Comparison of ENCODE assay signal across 18 cellular contexts in the genomic region with DNA sequence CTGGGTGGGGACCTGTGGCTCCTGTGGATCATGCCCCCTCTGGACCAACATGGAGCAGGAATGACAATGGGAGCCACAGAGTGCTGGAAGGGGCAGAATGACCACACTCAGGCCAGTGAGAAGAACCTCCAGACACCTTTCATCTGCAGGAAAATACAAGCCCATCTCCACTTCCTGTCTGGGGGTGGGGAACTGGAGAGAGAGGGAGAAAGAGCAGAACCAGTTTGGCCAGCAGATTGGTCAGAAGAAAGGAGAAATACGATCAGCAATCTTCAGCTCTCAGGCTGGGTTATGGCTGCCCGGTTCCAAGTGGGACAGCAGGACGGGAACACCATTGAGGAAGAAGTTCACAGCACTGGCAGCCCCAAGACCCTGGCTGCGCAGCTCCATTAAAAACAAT. TPM values are rescaled to one million over a fixed set of nuclear protein-coding genes. Genes with fewer than 3 reads are reported as not detected.
DNase-seq lines count a peak whose midpoint lies in the region; ATAC-seq and TF ChIP-seq lines count a peak whose summit lies in the region.
"Had no signal": no experiment of that assay in that cellular context is flagged by ENCODE, and none has a peak within 500 bp of the region (broad histone marks: within the 10 kb centered on the region; RNA-seq: fewer than 3 reads in every experiment).

No MANE protein-coding gene starts in this region.

- no peak overlapping the region for H4K8ac ChIP-seq in IMR-90 (ENCODE audit: low read depth in 2 of 2, low read length in 2 of 2)

- no peak overlapping the region for H2BK120ac ChIP-seq in IMR-90 (ENCODE audit: low read depth, low read length)

- H3K9me3 ChIP-seq in Caco-2 (no peaks in the 10 kb centered on the region), IMR-90 (ENCODE audit: control insufficient read depth, insufficient read depth, low read length) (peaks cover under 1% of the 10 kb centered on the region; the same call in 1 of the 2 replicates), left ventricle myocardium inferior (replicated peaks) (no peaks in the 10 kb centered on the region)

- H2AK9ac ChIP-seq in IMR-90 (replicated peaks; ENCODE audit: low read depth, low read length, poor library complexity), result no peak overlapping the region

- POLR2A ChIA-PET in Caco-2 (lab: Charles Lee), result no interaction called here
- POLR2A ChIA-PET in IMR-90 (lab: Charles Lee; ENCODE audit: unreplicated experiment), result no interaction called here

- H3K27me3 ChIP-seq in Caco-2 (replicated peaks; ENCODE audit: control insufficient read depth, insufficient read depth, low read length) (no peaks in the 10 kb centered on the region), IMR-90 (ENCODE audit: control insufficient read depth, insufficient read depth, low read length) (no peaks in the 10 kb centered on the region), left ventricle myocardium inferior (ENCODE audit: low read depth) (peaks cover 11% of the 10 kb centered on the region)

- H3K14ac ChIP-seq in IMR-90 (replicated peaks; ENCODE audit: low read depth, low read length), result no peak overlapping the region

- in situ Hi-C loops in IMR-90 (cut with MboI; ENCODE audit: low sequenced_read_pairs), result no loop called here

- no peak overlapping the region for H3K56ac ChIP-seq in IMR-90 (ENCODE audit: extremely low read depth, insufficient read depth, low read length)

- no peak for TF ChIP-seq POLR2A in IMR-90 (IDR thresholded peaks at IDR 0.05; ENCODE audit: low read depth, low read length)

- H3K27ac ChIP-seq in IMR-90 (ENCODE audit: insufficient read depth, low read length), result no peak overlapping the region
- H3K27ac ChIP-seq in VCaP, result peak overlapping the region; percentile 54
- no peak overlapping the region for H3K27ac ChIP-seq in left ventricle myocardium inferior (replicated peaks)
- H3K27ac ChIP-seq: GM23248 had no signal

- BruUV-seq in Caco-2 (replicated peaks; lab: Mats Ljungman, UMichigan), result no TSS peak
- no TSS peak for BruUV-seq in IMR-90 (replicated peaks; lab: Mats Ljungman, UMichigan)

- no peak overlapping the region for H4K5ac ChIP-seq in IMR-90 (ENCODE audit: low read depth, low read length)

- dilution Hi-C loops in IMR-90 (cut with HindIII; ENCODE audit: low sequenced_read_pairs, unreplicated experiment), result no loop called here

- no peak for TF ChIP-seq CTCF in Caco-2 (IDR thresholded peaks at IDR 0.05; ENCODE audit: insufficient read depth in 1 of 2, low read depth in 1 of 2, low read length in 1 of 2, severe bottlenecking in 1 of 2, unreplicated experiment in 1 of 2)
- TF ChIP-seq CTCF in IMR-90 (conservative IDR thresholded peaks at IDR 0.05; ENCODE audit: low read depth, low read length), result no peak
- no peak for TF ChIP-seq CTCF in VCaP (conservative IDR thresholded peaks at IDR 0.05)
- TF ChIP-seq CTCF in progenitor cell of endocrine pancreas (IDR thresholded peaks at IDR 0.05; ENCODE audit: unreplicated experiment), result no peak
- no peak for TF ChIP-seq CTCF in left ventricle myocardium inferior (IDR thresholded peaks at IDR 0.05; ENCODE audit: borderline replicate concordance)

- no peak overlapping the region for H3K4ac ChIP-seq in IMR-90 (ENCODE audit: low read depth, low read length)

- H3K18ac ChIP-seq in IMR-90 (ENCODE audit: low read depth, low read length), result no peak overlapping the region

- no peak overlapping the region for H3K4me2 ChIP-seq in IMR-90 (ENCODE audit: low read depth, low read length)

- no peak for ATAC-seq in IMR-90 (ENCODE audit: low read depth)
- no peak for ATAC-seq in GM21367 (IDR thresholded peaks at IDR 0.05; ENCODE audit: unreplicated experiment)
- no peak for ATAC-seq in GM19351 (IDR thresholded peaks at IDR 0.05; ENCODE audit: unreplicated experiment)

- H4K20me1 ChIP-seq in IMR-90 (ENCODE audit: insufficient read depth, low read length), result no peaks in the 10 kb centered on the region

- H3K9me1 ChIP-seq in IMR-90 (ENCODE audit: insufficient read depth, low read length), result no peaks in the 10 kb centered on the region

- H3K79me1 ChIP-seq in IMR-90 (ENCODE audit: low read depth in 1 of 2, low read length in 2 of 2), result no peaks in the 10 kb centered on the region

- peaks cover 85% of the 10 kb centered on the region for H3K36me3 Mint-ChIP-seq in Caco-2 (ENCODE audit: insufficient read depth, unreplicated experiment)
- peaks cover 9% of the 10 kb centered on the region for H3K36me3 Mint-ChIP-seq in progenitor cell of endocrine pancreas (ENCODE audit: insufficient read depth)

- H3K27ac Mint-ChIP-seq in Caco-2 (ENCODE audit: unreplicated experiment) (peak overlapping the region; percentile 17), progenitor cell of endocrine pancreas (peak overlapping the region; percentile 16)
- H3K27ac Mint-ChIP-seq: CD4-positive, alpha-beta T cell had no signal

- no peak overlapping the region for H2BK20ac ChIP-seq in IMR-90 (ENCODE audit: low read depth, low read length)

- H3K4me1 Mint-ChIP-seq in Caco-2 (ENCODE audit: low read depth, unreplicated experiment) (peaks cover 30% of the 10 kb centered on the region), progenitor cell of endocrine pancreas (ENCODE audit: low read depth) (peaks cover 25% of the 10 kb centered on the region)

- intact Hi-C loops in Caco-2 (cut with micrococcal nuclease; ENCODE audit: unreplicated experiment) (no loop called here), IMR-90 (cut with micrococcal nuclease) (no loop called here), left ventricle myocardium inferior (cut with micrococcal nuclease) (no loop called here)

- no CpG with 5 or more reads among the region's 4 CpGs for WGBS in IMR-90 (ENCODE audit: extremely low coverage in 2 of 2, insufficient read length in 1 of 2), 2 experiments

- no peak overlapping the region for H3K9ac ChIP-seq in IMR-90 (ENCODE audit: low read depth, low read length)
- H3K9ac ChIP-seq: GM23248 had no signal

- H3K4me3 ChIP-seq in Caco-2 (ENCODE audit: low read depth, low read length) (no peak overlapping the region), IMR-90 (ENCODE audit: insufficient read depth, low read depth, low read length) (no peak overlapping the region), left ventricle myocardium inferior (no peak overlapping the region)
- H3K4me3 ChIP-seq: GM23248 had no signal

- H2BK15ac ChIP-seq in IMR-90 (ENCODE audit: low read depth, low read length), result no peak overlapping the region

- peaks cover 10% of the 10 kb centered on the region for H3K4me1 ChIP-seq in Caco-2
- H3K4me1 ChIP-seq in IMR-90 (ENCODE audit: control insufficient read depth, insufficient read depth, low read length), result no peaks in the 10 kb centered on the region
- peaks cover 5% of the 10 kb centered on the region for H3K4me1 ChIP-seq in left ventricle myocardium inferior

- peaks cover 2% of the 10 kb centered on the region; the same call in 1 of the 2 replicates for H3K36me3 ChIP-seq in Caco-2 (ENCODE audit: control insufficient read depth, insufficient read depth, low read length)
- H3K36me3 ChIP-seq in IMR-90 (ENCODE audit: control insufficient read depth, insufficient read depth, low read length), result no peaks in the 10 kb centered on the region
- no peaks in the 10 kb centered on the region for H3K36me3 ChIP-seq in left ventricle myocardium inferior

- no peak for DNase-seq in Caco-2
- no peak for DNase-seq in IMR-90
- DNase-seq in progenitor cell of endocrine pancreas (ENCODE audit: low spot score, unreplicated experiment), result no peak
- DNase-seq in cerebellar nuclear complex (lab: John Stamatoyannopoulos, UW), result no peak
- DNase-seq in left ventricle myocardium inferior, result no peak
- DNase-seq: CD4-positive, alpha-beta T cell; DMS79; GM23248; Kasumi-1; MM.1S; NCI-H1105 treated with DMSO at 0.1 percent for 48 hours; NCI-H1694 treated with DMSO at 0.1 percent for 48 hours; NCI-H226; NCI-H524 treated with DMSO at 0.1 percent for 48 hours; OCI-M1 had no signal

- H3K4me3 Mint-ChIP-seq in Caco-2 (ENCODE audit: unreplicated experiment) (no peak overlapping the region), progenitor cell of endocrine pancreas (ENCODE audit: low read depth) (no peak overlapping the region)
- H3K4me3 Mint-ChIP-seq: CD4-positive, alpha-beta T cell had no signal

- no peak for TF ChIP-seq RAD21 in IMR-90 (IDR thresholded peaks at IDR 0.05; ENCODE audit: low read length)

- H3K27me3 Mint-ChIP-seq in Caco-2 (ENCODE audit: insufficient read depth, unreplicated experiment), result no peaks in the 10 kb centered on the region
- H3K27me3 Mint-ChIP-seq in progenitor cell of endocrine pancreas, result no peaks in the 10 kb centered on the region

- H2BK5ac ChIP-seq in IMR-90 (ENCODE audit: low read depth, low read length, poor library complexity, severe bottlenecking), result no peak overlapping the region

- H2AK5ac ChIP-seq in IMR-90 (ENCODE audit: low read depth, low read length), result no peak overlapping the region

- CTCF ChIA-PET in Caco-2 (lab: Charles Lee) (interaction anchor here (1.5 kb wide), 1 partner anchor 103 kb away, joined by 5 read pairs; no protein-coding TSS in a partner anchor), IMR-90 (lab: Yijun Ruan, JAX) (no interaction called here)

- no peak overlapping the region for H3K23ac ChIP-seq in IMR-90 (ENCODE audit: low read depth, low read length)

- peak overlapping the region; percentile 25 for H2AFZ ChIP-seq in IMR-90 (replicated peaks; ENCODE audit: low read length, poor library complexity)
- H2AFZ ChIP-seq: GM23248 had no signal

- no peak overlapping the region for H4K91ac ChIP-seq in IMR-90 (ENCODE audit: insufficient read depth, low read depth, low read length)

- H3K9me3 Mint-ChIP-seq in Caco-2 (ENCODE audit: unreplicated experiment), result no peaks in the 10 kb centered on the region
- H3K9me3 Mint-ChIP-seq in progenitor cell of endocrine pancreas (ENCODE audit: low read depth), result no peaks in the 10 kb centered on the region
- H3K9me3 Mint-ChIP-seq: CD4-positive, alpha-beta T cell had no signal

TF ChIP-seq in IMR-90, 13 proteins besides CTCF, POLR2A, EP300 and RAD21 (continues in another document):
- TF ChIP-seq MAFK (IDR thresholded peaks at IDR 0.05; ENCODE audit: low read depth, low read length) (no peak), CEBPB (IDR thresholded peaks at IDR 0.05; ENCODE audit: low read depth, low read length) (no peak), MAZ (IDR thresholded peaks at IDR 0.05; ENCODE audit: borderline replicate concordance, low read depth, low read length) (no peak), BHLHE40 (IDR thresholded peaks at IDR 0.05; ENCODE audit: low read depth, low read length) (no peak)
- TF ChIP-seq, protein P1, sequence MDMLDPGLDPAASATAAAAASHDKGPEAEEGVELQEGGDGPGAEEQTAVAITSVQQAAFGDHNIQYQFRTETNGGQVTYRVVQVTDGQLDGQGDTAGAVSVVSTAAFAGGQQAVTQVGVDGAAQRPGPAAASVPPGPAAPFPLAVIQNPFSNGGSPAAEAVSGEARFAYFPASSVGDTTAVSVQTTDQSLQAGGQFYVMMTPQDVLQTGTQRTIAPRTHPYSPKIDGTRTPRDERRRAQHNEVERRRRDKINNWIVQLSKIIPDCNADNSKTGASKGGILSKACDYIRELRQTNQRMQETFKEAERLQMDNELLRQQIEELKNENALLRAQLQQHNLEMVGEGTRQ (IDR thresholded peaks at IDR 0.05; ENCODE audit: low read depth, low read length), result no peak

RNA-seq across cellular contexts. Expression of a gene that starts 37.0 kb away (rescaled TPM):
- total RNA-seq in Caco-2 (2022) (266 and 317 TPM in 2 replicates), IMR-90 (2012; rRNA removed) (not detected in 2 replicates), progenitor cell of endocrine pancreas (28.4 and 35.4 TPM in 2 replicates), left ventricle myocardium inferior (19.9 TPM)
- polyA plus RNA-seq in IMR-90 (2012; rRNA removed), result not detected in 2 replicates
- polyA plus RNA-seq in IMR-90 (2012; cell fraction: cytosol; rRNA removed), result not detected in 2 replicates
- polyA plus RNA-seq in IMR-90 (2012; cell fraction: nucleus; rRNA removed; ENCODE audit: low replicate concordance), result not detected in 2 replicates
- total RNA-seq: CD4-positive, alpha-beta T cell; GM23248 had no signal
- polyA plus RNA-seq: GM23248 had no signal

Comparison
In these comparisons a context has a peak if more than half of its experiments do, and no peak if none do; other contexts are left out.
1. RNA of a gene that starts 37.0 kb away (total RNA-seq): 266 to 317 TPM in Caco-2, 28.4 to 35.4 TPM in progenitor cell of endocrine pancreas and 19.9 TPM in left ventricle myocardium inferior (single experiment); not detected in IMR-90; every median in the first group is over 10 times any median in the second.